8 cellular contexts compared by ENCODE assay signal in the genomic region with DNA sequence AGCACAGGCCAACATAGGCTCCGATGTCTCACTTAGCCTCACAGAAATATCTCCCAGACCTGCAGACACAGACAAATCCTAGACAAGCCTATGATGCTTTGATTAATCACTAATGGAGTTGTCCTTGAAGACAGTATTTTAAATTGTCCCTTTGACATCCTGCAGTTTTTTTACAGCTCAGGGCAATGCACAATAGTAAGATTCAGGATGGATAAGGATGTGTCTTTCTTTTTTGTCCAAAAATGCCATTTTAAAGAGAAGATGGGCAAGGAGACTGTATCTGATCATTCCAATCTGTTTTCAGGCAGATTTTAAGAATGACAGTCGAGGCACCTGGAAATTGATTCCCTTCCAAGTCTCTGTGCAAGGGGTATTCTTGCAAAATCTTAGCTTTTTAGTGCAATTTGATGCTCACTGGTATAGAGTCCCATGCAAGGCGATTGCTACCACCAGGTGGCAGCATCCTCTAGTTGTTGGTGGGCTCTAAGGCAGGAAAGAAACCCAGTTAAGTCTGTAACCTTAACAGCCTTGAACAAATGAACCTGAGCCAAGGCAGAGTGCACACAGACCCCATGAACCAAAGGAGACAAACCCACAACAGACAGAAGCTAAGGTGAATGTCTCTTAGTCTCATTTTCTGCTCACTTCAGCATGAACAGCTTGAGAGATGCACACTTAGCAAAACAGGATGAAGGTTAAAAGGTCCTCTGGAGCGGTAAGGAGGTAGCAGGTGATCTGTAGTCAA. TPM values are rescaled to one million over a fixed set of nuclear protein-coding genes. Genes with fewer than 3 reads are reported as not detected.
DNase-seq lines count a peak whose midpoint lies in the region; ATAC-seq and TF ChIP-seq lines count a peak whose summit lies in the region.

No MANE protein-coding gene starts in this region.

- DNase-seq in Caki2 (ENCODE audit: low read depth), result peak; percentile 45
- DNase-seq in NCI-H128 (lab: John Stamatoyannopoulos, UW; ENCODE audit: unreplicated experiment), result peak; percentile 53
- DNase-seq in T-helper 17 cell, result peak; percentile 44 to 68 (median 54)
- peak in 52 of 56 donors; percentile 2 to 91 (median 48) for DNase-seq in amygdala (lab: John Stamatoyannopoulos, UW)
- DNase-seq in hepatic stellate cell (ENCODE audit: low spot score), result peak; percentile 58
- peak; percentile 11 to 55 for DNase-seq in gastrocnemius medialis

- no peak overlapping the region for H3K27ac ChIP-seq in gastrocnemius medialis

- ATAC-seq in GM21825 (IDR thresholded peaks at IDR 0.05; ENCODE audit: unreplicated experiment) (peak; percentile 57), T-helper 17 cell (peak; percentile 83), gastrocnemius medialis (peak; percentile 76 to 89), HG03460 (IDR thresholded peaks at IDR 0.05; ENCODE audit: unreplicated experiment) (no peak)

- no peaks in the 10 kb centered on the region for H3K27me3 Mint-ChIP-seq in T-helper 17 cell

- intact Hi-C loops in gastrocnemius medialis (cut with DNase I; ENCODE audit: low total_unique reads), result loop anchor here (1.0 to 2.0 kb wide), 2 partner anchors 52 to 472 kb away; a partner anchor contains a TSS

- TF ChIP-seq CTCF in gastrocnemius medialis (IDR thresholded peaks at IDR 0.05 in 4 of 5, conservative IDR thresholded peaks at IDR 0.05 in 1 of 5), result peak; percentile 66 to 87 (median 76)

- in situ Hi-C loops in Caki2 (cut with HindIII; ENCODE audit: low pct_unique_long_range_greater_than_20kb, low sequenced_read_pairs), result no loop called here
- in situ Hi-C loops in gastrocnemius medialis (cut with MboI; ENCODE audit: low sequenced_read_pairs in 4 of 4), result loop anchor here (5.0 to 10.0 kb wide), 4 partner anchors 211 to 614 kb away; no protein-coding TSS in a partner anchor

- H3K36me3 Mint-ChIP-seq in T-helper 17 cell (ENCODE audit: low read depth), result peaks cover 12% of the 10 kb centered on the region

- H3K4me1 ChIP-seq in gastrocnemius medialis, result no peaks in the 10 kb centered on the region

- H3K27me3 ChIP-seq in gastrocnemius medialis, result no peaks in the 10 kb centered on the region

- no peak overlapping the region for H3K4me3 Mint-ChIP-seq in T-helper 17 cell

- no peak overlapping the region for H3K27ac Mint-ChIP-seq in T-helper 17 cell

- H3K4me3 ChIP-seq in gastrocnemius medialis, result no peak overlapping the region

- H3K4me1 Mint-ChIP-seq in T-helper 17 cell, result peaks cover 5% of the 10 kb centered on the region

- no peaks in the 10 kb centered on the region for H3K36me3 ChIP-seq in gastrocnemius medialis

- no peak for TF ChIP-seq POLR2A in gastrocnemius medialis (IDR thresholded peaks at IDR 0.05)

- H3K9me3 ChIP-seq in T-helper 17 cell (ENCODE audit: control insufficient read depth, low read length, poor library complexity, severe bottlenecking) (no peaks in the 10 kb centered on the region), gastrocnemius medialis (no peaks in the 10 kb centered on the region)

RNA-seq across cellular contexts. Expression of a gene that starts 51.2 kb away (rescaled TPM):
- 0.51 and 1.3 TPM in 2 replicates for total RNA-seq in Caki2 (2014; rRNA removed; shearing (Covaris generic); ENCODE audit: low replicate concordance)
- under 1 TPM; 0.37 to 0.40 TPM for total RNA-seq in T-helper 17 cell
- 1 to 10 TPM in 1 of 4 donors, under 1 TPM in 3; 0.05 to 1.1 (median 0.30) TPM for total RNA-seq in gastrocnemius medialis
